In the genomic region with DNA sequence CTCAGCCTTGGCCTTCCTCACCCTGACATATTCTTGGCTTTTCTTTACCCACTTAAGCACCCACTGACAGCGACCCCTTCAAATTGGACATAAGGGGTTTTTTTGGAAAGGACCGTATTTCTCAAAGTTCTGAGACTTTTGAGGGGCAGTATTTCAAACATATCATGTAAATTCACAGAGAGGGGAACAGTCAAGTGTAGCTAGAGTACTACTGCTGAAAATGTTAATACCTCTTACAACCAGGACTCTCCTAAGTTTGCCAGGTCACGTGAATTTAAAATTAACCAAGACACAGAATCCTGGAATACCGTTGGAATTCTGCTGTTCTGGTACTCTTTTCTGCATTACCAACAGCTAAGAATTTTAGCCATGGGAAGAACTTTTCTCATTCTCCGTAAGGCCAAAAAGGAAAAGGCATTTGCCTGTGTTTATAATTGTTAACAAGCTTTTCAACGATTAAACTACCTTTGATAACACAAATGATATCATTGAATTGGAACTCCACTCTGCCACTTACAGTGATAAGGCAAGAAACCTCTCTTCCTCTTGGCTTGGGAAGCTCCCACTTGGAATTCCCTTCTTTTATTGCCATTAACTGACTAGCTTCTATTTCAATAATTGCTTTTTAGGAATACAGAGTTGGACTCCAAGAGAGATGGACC, we compare ENCODE assay signal across 8 cellular contexts. TPM values are rescaled to one million over a fixed set of nuclear protein-coding genes. Genes with fewer than 3 reads are reported as not detected.
DNase-seq lines count a peak whose midpoint lies in the region; ATAC-seq and TF ChIP-seq lines count a peak whose summit lies in the region.

No MANE protein-coding gene starts in this region.

- in situ Hi-C loops in astrocyte of the spinal cord (cut with HindIII; ENCODE audit: low sequenced_read_pairs): no loop called here

- H3K36me3 ChIP-seq in lower lobe of right lung (no peaks in the 10 kb centered on the region), aorta (ENCODE audit: control insufficient read depth in 1 of 2, insufficient read depth in 2 of 2, low read length in 1 of 2) (no peaks in the 10 kb centered on the region)

- H3K4me3 Mint-ChIP-seq in stimulated activated naive CD8-positive, alpha-beta T cell treated with anti-CD3 and anti-CD28 coated beads, Interleukin-15, Interleukin-2, amounts not matched to agents 100 ng/mL and 50 ng/mL, for 24 hours: peak overlapping the region; percentile 94

- H3K4me1 ChIP-seq in lower lobe of right lung: peaks cover 30% of the 10 kb centered on the region
- peaks cover 4 to 6% of the 10 kb centered on the region in 2 donors for H3K4me1 ChIP-seq in aorta (ENCODE audit: control insufficient read depth in 1 of 2, insufficient read depth in 2 of 2, low read length in 2 of 2)

- H3K27me3 ChIP-seq in lower lobe of right lung (ENCODE audit: low read depth): no peaks in the 10 kb centered on the region
- no peaks in the 10 kb centered on the region for H3K27me3 ChIP-seq in aorta (ENCODE audit: control insufficient read depth in 1 of 2, insufficient read depth in 2 of 2, low read length in 1 of 2)

- H3K27ac ChIP-seq in lower lobe of right lung (peak overlapping the region; percentile 98), aorta (ENCODE audit: low read depth in 1 of 2, low read length in 2 of 2) (peak overlapping the region; percentile 80 to 98)

- ATAC-seq in stimulated activated naive CD8-positive, alpha-beta T cell treated with anti-CD3 and anti-CD28 coated beads, Interleukin-15, Interleukin-2, amounts not matched to agents 100 U/mL and 50 U/mL, for 24 hours: no peak
- no peak for ATAC-seq in lower lobe of right lung
- ATAC-seq in aorta (ENCODE audit: low FRiP score): no peak

- H3K36me3 Mint-ChIP-seq in stimulated activated naive CD8-positive, alpha-beta T cell treated with anti-CD3 and anti-CD28 coated beads, Interleukin-15, Interleukin-2, amounts not matched to agents 100 ng/mL and 50 ng/mL, for 24 hours (ENCODE audit: low read depth): peaks cover 39% of the 10 kb centered on the region

- H3K9me3 Mint-ChIP-seq in stimulated activated naive CD8-positive, alpha-beta T cell treated with anti-CD3 and anti-CD28 coated beads, Interleukin-15, Interleukin-2, amounts not matched to agents 100 ng/mL and 50 ng/mL, for 24 hours: peaks cover 14% of the 10 kb centered on the region

- H3K9me3 ChIP-seq in lower lobe of right lung (no peaks in the 10 kb centered on the region), aorta (ENCODE audit: control insufficient read depth, low read length) (no peaks in the 10 kb centered on the region)

- intact Hi-C loops in lower lobe of right lung (cut with DNase I) (no loop called here), aorta (cut with DNase I) (loop anchor here in 1 of 2 donors (2.0 to 10.0 kb wide), 2 partner anchors 19 to 97 kb away; no protein-coding TSS in a partner anchor), posterior vena cava (cut with DNase I) (no loop called here)

- no peak for DNase-seq in stimulated activated naive CD8-positive, alpha-beta T cell treated with anti-CD3 and anti-CD28 coated beads, Interleukin-15, Interleukin-2, amounts not matched to agents 100 U/mL and 50 U/mL, for 24 hours
- DNase-seq in astrocyte of the spinal cord (ENCODE audit: low read depth, low spot score) (no peak), lower lobe of right lung (no peak), aorta (no peak), NCI-H1417 (lab: John Stamatoyannopoulos, UW) (no peak), NCI-H2029 (lab: John Stamatoyannopoulos, UW) (no peak), posterior vena cava (ENCODE audit: low spot score) (no peak)

- H3K27me3 Mint-ChIP-seq in stimulated activated naive CD8-positive, alpha-beta T cell treated with anti-CD3 and anti-CD28 coated beads, Interleukin-15, Interleukin-2, amounts not matched to agents 100 ng/mL and 50 ng/mL, for 24 hours: no peaks in the 10 kb centered on the region

- peak overlapping the region; percentile 97 for H3K27ac Mint-ChIP-seq in stimulated activated naive CD8-positive, alpha-beta T cell treated with anti-CD3 and anti-CD28 coated beads, Interleukin-15, Interleukin-2, amounts not matched to agents 100 ng/mL and 50 ng/mL, for 24 hours

- H3K4me3 ChIP-seq in astrocyte of the spinal cord (ENCODE audit: low read depth, low read length): peak overlapping the region; percentile 54
- H3K4me3 ChIP-seq in lower lobe of right lung: peak overlapping the region; percentile 65
- H3K4me3 ChIP-seq in aorta (ENCODE audit: low read length in 2 of 2): peak overlapping the region; percentile 76 to 89

- TF ChIP-seq CTCF in astrocyte of the spinal cord (IDR thresholded peaks at IDR 0.05; ENCODE audit: low read depth, low read length): no peak
- TF ChIP-seq CTCF in lower lobe of right lung (IDR thresholded peaks at IDR 0.05): no peak

- WGBS in aorta, 2 donors: 2 to 4% methylated on average over 6 of the region's 6 CpGs

- peaks cover 42% of the 10 kb centered on the region for H3K4me1 Mint-ChIP-seq in stimulated activated naive CD8-positive, alpha-beta T cell treated with anti-CD3 and anti-CD28 coated beads, Interleukin-15, Interleukin-2, amounts not matched to agents 100 ng/mL and 50 ng/mL, for 24 hours (ENCODE audit: low read depth)

RNA-seq across cellular contexts. Expression of a gene that starts 0.6 kb away (rescaled TPM):
- total RNA-seq in lower lobe of right lung (23.0 TPM), aorta (100 to 1,000 TPM in 1 of 2 donors, 10 to 100 TPM in 1; 64.0 to 103 TPM), posterior vena cava (10 to 100 TPM; 39.3 to 71.4 TPM)
- polyA plus RNA-seq in aorta: 10 to 100 TPM; 29.3 to 52.0 TPM
